Comparison of ENCODE assay signal across 26 cellular contexts in genomic region chr5:141573489-141574121, GRCh38.
"Had no signal": no experiment of that assay in that cellular context is flagged by ENCODE, and none has a peak within 500 bp of the region (broad histone marks: within the 10 kb centered on the region; RNA-seq: fewer than 3 reads in every experiment).

No MANE protein-coding gene starts in this region.

- FAIRE-seq: kidney, pancreas, urothelium cell line had no signal

- DNase-seq: activated CD4-positive, alpha-beta T cell treated with anti-CD3 and anti-CD28 coated beads for 48 hours; activated CD4-positive, alpha-beta T cell treated with anti-CD3 and anti-CD28 coated beads, Interleukin-2, amount 50 U/mL, for 48 hours; activated CD8-positive, alpha-beta memory T cell treated with anti-CD3 and anti-CD28 coated beads for 24 hours; activated effector memory CD4-positive, alpha-beta T cell treated with Interleukin-2 at 50 U/mL for 16 hours; activated naive CD4-positive, alpha-beta T cell treated with Interleukin-2 at 50 U/mL for 16 hours; activated naive CD8-positive, alpha-beta T cell treated with anti-CD3 and anti-CD28 coated beads for 36 hours; adrenal gland; aorta; esophagus squamous epithelium; foreskin melanocyte; immature natural killer cell; kidney; left colon; midbrain; naive thymus-derived CD4-positive, alpha-beta T cell; nucleus accumbens; pancreas; retina; stimulated activated CD4-positive, alpha-beta T cell treated with anti-CD3 and anti-CD28 coated beads, Interleukin-4, amount 100 ng/mL, for 24 hours; trophoblast cell had no signal

- H3K36me3 ChIP-seq: prostate gland had no signal

- H3K9me3 ChIP-seq: adrenal gland, esophagus squamous epithelium, pancreas, prostate gland, thoracic aorta had no signal

- H3K4me3 ChIP-seq: adrenal gland, coronary artery, esophagus squamous epithelium, pancreas, prostate gland, skin epidermis, thoracic aorta had no signal

- H3K27me3 ChIP-seq: adrenal gland, esophagus squamous epithelium, pancreas had no signal

- H3K27ac ChIP-seq: adrenal gland, coronary artery, epithelial cell of prostate, esophagus squamous epithelium, pancreas, prostate gland, skin epidermis, thoracic aorta had no signal

- H3K4me1 ChIP-seq: esophagus squamous epithelium, pancreas, prostate gland had no signal
